ENCODE assay signal across 20 cellular contexts in genomic region chr16:3118846-3119245, GRCh38. TPM values are rescaled to one million over a fixed set of nuclear protein-coding genes. Genes with fewer than 3 reads are reported as not detected.
DNase-seq lines count a peak whose midpoint lies in the region; ATAC-seq and TF ChIP-seq lines count a peak whose summit lies in the region.
"Had no signal": no experiment of that assay in that cellular context is flagged by ENCODE, and none has a peak within 500 bp of the region (broad histone marks: within the 10 kb centered on the region; RNA-seq: fewer than 3 reads in every experiment).

No MANE protein-coding gene starts in this region.

- H3K27ac ChIP-seq in right cardiac atrium (ENCODE audit: low read length): no peak overlapping the region
- no peak overlapping the region for H3K27ac ChIP-seq in right atrium auricular region
- H3K27ac ChIP-seq in RWPE1: peak overlapping the region; percentile 40
- H3K27ac ChIP-seq in gastroesophageal sphincter: no peak overlapping the region
- no peak overlapping the region for H3K27ac ChIP-seq in tibial artery

- H3K27me3 ChIP-seq in right cardiac atrium (ENCODE audit: control insufficient read depth, insufficient read depth) (no peaks in the 10 kb centered on the region), right atrium auricular region (no peaks in the 10 kb centered on the region), gastroesophageal sphincter (no peaks in the 10 kb centered on the region), tibial artery (no peaks in the 10 kb centered on the region)

- H3K36me3 ChIP-seq in right atrium auricular region (peaks cover 37% of the 10 kb centered on the region), gastroesophageal sphincter (peaks cover 0 to 74% of the 10 kb centered on the region in 2 donors), tibial artery (peaks cover 19 to 69% (median 54%) of the 10 kb centered on the region in 3 donors)

- no peak for TF ChIP-seq EP300 in gastroesophageal sphincter (IDR thresholded peaks at IDR 0.05)

- peaks cover 6% of the 10 kb centered on the region for H3K4me1 ChIP-seq in right cardiac atrium (ENCODE audit: control insufficient read depth, insufficient read depth, low read length)
- peaks cover 0 to 11% of the 10 kb centered on the region in 2 donors for H3K4me1 ChIP-seq in right atrium auricular region
- H3K4me1 ChIP-seq in gastroesophageal sphincter: peaks cover 0 to 23% (median 10%) of the 10 kb centered on the region in 3 donors
- peaks cover 0 to 14% (median 12%) of the 10 kb centered on the region in 4 donors for H3K4me1 ChIP-seq in tibial artery

- ATAC-seq in right cardiac atrium: no peak
- no peak for ATAC-seq in gastroesophageal sphincter

- H3K4me3 ChIP-seq in right cardiac atrium (ENCODE audit: low read length) (no peak overlapping the region), right atrium auricular region (no peak overlapping the region), gastroesophageal sphincter (no peak overlapping the region), tibial artery (no peak overlapping the region)
- H3K4me3 ChIP-seq: HAP-1 had no signal

- POLR2A ChIA-PET in RWPE1 (lab: Yijun Ruan, JAX; ENCODE audit: low non-redundant PET): no interaction called here

- H3K9me3 ChIP-seq in right cardiac atrium (ENCODE audit: control insufficient read depth, low read length) (no peaks in the 10 kb centered on the region), right atrium auricular region (no peaks in the 10 kb centered on the region), gastroesophageal sphincter (no peaks in the 10 kb centered on the region), tibial artery (no peaks in the 10 kb centered on the region)
- H3K9me3 ChIP-seq: HAP-1 had no signal

- 95% methylated on average over 20 of the region's 20 CpGs for WGBS in right cardiac atrium
- WGBS in gastroesophageal sphincter (ENCODE audit: low coverage in 1 of 2), 2 donors: 100% methylated on average over 3 of the region's 20 CpGs; no CpG with 5 or more reads in 1 of the 2 donors

- DNase-seq in right cardiac atrium (peak in 2 of 3 donors; percentile 30 to 44), right atrium auricular region (ENCODE audit: low spot score) (no peak), RWPE1 (ENCODE audit: low spot score) (no peak), iPS-NIHi11 (ENCODE audit: low spot score) (peak; percentile 5), retina (no peak), tibial artery (no peak)
- DNase-seq: C1 segment of cervical spinal cord, Calu3, COR-L47, DMS53, DMS79 treated with DMSO at 0.1 percent for 48 hours, GF-D8, GOT3 had no signal

- intact Hi-C loops in right cardiac atrium (cut with DNase I): loop anchor here in 1 of 4 donors (10.0 kb wide), 1 partner anchor 54 kb away; the partner anchor contains the start of gene IL32
- intact Hi-C loops in tibial artery (cut with DNase I; ENCODE audit: low total_unique reads): no loop called here

- no peak for TF ChIP-seq CTCF in right atrium auricular region (IDR thresholded peaks at IDR 0.05)
- TF ChIP-seq CTCF in RWPE1 (conservative IDR thresholded peaks at IDR 0.05; ENCODE audit: low read depth): no peak
- TF ChIP-seq CTCF in gastroesophageal sphincter (IDR thresholded peaks at IDR 0.05): no peak
- TF ChIP-seq CTCF in tibial artery (IDR thresholded peaks at IDR 0.05): no peak

- CTCF ChIA-PET in RWPE1 (lab: Yijun Ruan, JAX): interaction anchor here (0.6 to 1.2 kb wide), 4 partner anchors 11 to 134 kb away, joined by 3 to 5 read pairs (median 4); no protein-coding TSS in a partner anchor

- TF ChIP-seq POLR2A in gastroesophageal sphincter (IDR thresholded peaks at IDR 0.05): no peak

RNA-seq across cellular contexts. Expression of gene ZNF205, which starts 6.5 kb away (rescaled TPM):
- 10 to 100 TPM in 1 of 4 donors, 1 to 10 TPM in 3; 6.4 to 10.1 (median 9.2) TPM for total RNA-seq in right cardiac atrium
- polyA plus RNA-seq in right cardiac atrium: 10.9 TPM
- 10 to 100 TPM; 10.5 to 12.4 TPM for total RNA-seq in right atrium auricular region
- 10 to 100 TPM; 11.6 to 25.8 (median 20.4) TPM for total RNA-seq in gastroesophageal sphincter
- total RNA-seq: CD4-positive, alpha-beta memory T cell had no signal

RNA-seq across cellular contexts. Expression of gene ZNF213, which starts 16.0 kb away (rescaled TPM):
- 1 to 10 TPM; 6.2 to 8.7 (median 7.6) TPM for total RNA-seq in right cardiac atrium
- 7.2 TPM for polyA plus RNA-seq in right cardiac atrium
- 1 to 10 TPM; 7.3 to 7.9 TPM for total RNA-seq in right atrium auricular region
- total RNA-seq in gastroesophageal sphincter: 10 to 100 TPM in 2 of 4 donors, 1 to 10 TPM in 2; 3.6 to 22.3 (median 12.2) TPM

RNA-seq across cellular contexts. Expression of gene ZSCAN10, which starts 19.8 kb away (rescaled TPM):
- not detected for total RNA-seq in right cardiac atrium
- polyA plus RNA-seq in right cardiac atrium: not detected
- total RNA-seq in right atrium auricular region: not detected
- 1 to 10 TPM in 1 of 4 donors, not detected in 3; 1.7 TPM for total RNA-seq in gastroesophageal sphincter
- total RNA-seq: A172, A673, Calu3, Daoy had no signal
- polyA plus RNA-seq: BJ; CD4-positive, alpha-beta memory T cell had no signal

RNA-seq across cellular contexts. Expression of gene IL32, which starts 53.4 kb away (rescaled TPM):
- total RNA-seq in right cardiac atrium (10 to 100 TPM; 27.5 to 55.0 (median 37.8) TPM), right atrium auricular region (10 to 100 TPM; 52.9 to 56.0 TPM), gastroesophageal sphincter (10 to 100 TPM in 3 of 4 donors, 1 to 10 TPM in 1; 2.6 to 39.0 (median 21.6) TPM)
- 62.8 TPM for polyA plus RNA-seq in right cardiac atrium

Comparison
In these comparisons a context has a peak if more than half of its experiments do, and no peak if none do; other contexts are left out.
1. DNase-seq: peak in right cardiac atrium (2 of 3) and iPS-NIHi11 (single experiment); none in right atrium auricular region (single experiment), RWPE1 (single experiment), retina (single experiment) and tibial artery (0 of 2).